Comparison of ENCODE assay signal across 1 cellular context in the genomic region with DNA sequence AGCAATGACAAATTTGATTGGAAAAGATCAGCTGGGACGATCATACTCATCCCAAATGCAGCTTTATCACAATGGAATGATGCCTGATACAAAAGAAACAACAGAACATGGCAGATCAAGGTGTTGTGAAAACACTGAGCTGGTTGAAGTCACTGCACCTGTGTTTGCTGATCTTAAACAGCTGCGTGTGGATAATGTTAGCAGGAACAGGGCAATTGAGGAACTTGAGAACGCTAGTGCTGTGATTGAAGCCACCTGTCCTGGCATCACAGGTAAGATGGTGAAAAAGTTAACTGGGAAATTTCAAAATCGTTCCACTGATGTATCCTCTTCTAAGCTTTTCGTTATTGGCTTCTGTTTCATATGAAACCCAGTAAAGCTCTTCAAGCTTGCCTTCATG.
TF ChIP-seq lines count a peak whose summit lies in the region.

No MANE protein-coding gene starts in this region.

TF ChIP-seq in WTC11, 78 proteins besides CTCF, POLR2A, EP300 and RAD21 (continued from another document):
- TF ChIP-seq, protein P1, sequence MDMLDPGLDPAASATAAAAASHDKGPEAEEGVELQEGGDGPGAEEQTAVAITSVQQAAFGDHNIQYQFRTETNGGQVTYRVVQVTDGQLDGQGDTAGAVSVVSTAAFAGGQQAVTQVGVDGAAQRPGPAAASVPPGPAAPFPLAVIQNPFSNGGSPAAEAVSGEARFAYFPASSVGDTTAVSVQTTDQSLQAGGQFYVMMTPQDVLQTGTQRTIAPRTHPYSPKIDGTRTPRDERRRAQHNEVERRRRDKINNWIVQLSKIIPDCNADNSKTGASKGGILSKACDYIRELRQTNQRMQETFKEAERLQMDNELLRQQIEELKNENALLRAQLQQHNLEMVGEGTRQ (CRISPR knock-in tag; IDR thresholded peaks at IDR 0.05) = no peak
- TF ChIP-seq GTF2I (CRISPR knock-in tag; conservative IDR thresholded peaks at IDR 0.05) = no peak
